Comparison of ENCODE assay signal across 16 cellular contexts in the genomic region with DNA sequence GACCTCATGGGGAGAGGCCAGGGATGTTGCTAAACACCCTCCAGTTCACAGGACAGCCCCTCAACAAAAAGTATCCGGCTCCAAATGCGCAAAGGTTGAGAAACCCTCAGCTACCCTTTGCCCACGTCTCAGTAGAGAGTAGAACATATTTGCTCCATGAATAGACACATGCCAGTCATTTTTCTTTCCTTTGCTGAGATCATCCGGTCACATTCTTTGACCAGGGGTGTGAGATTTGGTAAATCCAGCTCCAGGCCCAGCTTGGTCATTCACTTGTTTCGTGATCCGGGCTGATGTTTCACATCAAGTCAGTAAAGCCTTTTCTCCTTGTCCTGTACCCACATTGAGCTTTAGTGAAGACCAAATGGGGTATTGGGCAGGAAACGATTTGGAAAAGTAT.
"Had no signal": no experiment of that assay in that cellular context is flagged by ENCODE, and none has a peak within 500 bp of the region (broad histone marks: within the 10 kb centered on the region; RNA-seq: fewer than 3 reads in every experiment).

No MANE protein-coding gene starts in this region.

- H3K36me3 Mint-ChIP-seq: activated naive CD4-positive, alpha-beta T cell treated with anti-CD3 and anti-CD28 coated beads, Interleukin-2, amount 10 ng/mL, durations not matched to agents 7 days and 5 days had no signal

- ATAC-seq: right lobe of liver, upper lobe of right lung had no signal

- H3K4me3 ChIP-seq: colonic mucosa, right lobe of liver, spleen, stomach, testis, upper lobe of right lung had no signal

- H3K4me1 Mint-ChIP-seq: activated naive CD4-positive, alpha-beta T cell treated with anti-CD3 and anti-CD28 coated beads, Interleukin-2, amount 10 ng/mL, durations not matched to agents 7 days and 5 days; nephron progenitor cell had no signal

- DNase-seq: activated CD4-positive, alpha-beta T cell treated with anti-CD3 and anti-CD28 coated beads for 1 hour; activated CD4-positive, alpha-beta T cell treated with anti-CD3 and anti-CD28 coated beads, Interleukin-2, amount 50 U/mL, for 48 hours; activated naive CD4-positive, alpha-beta T cell treated with anti-CD3 and anti-CD28 coated beads, Interleukin-2, amount 10 ng/mL, durations not matched to agents 7 days and 5 days; activated T-cell treated with anti-CD3 and anti-CD28 coated beads, Interleukin-2, amount 50 U/mL, for 1 hour; colonic mucosa; hippocampal formation; kidney glomerular epithelial cell; nephron progenitor cell; occipital lobe; right lobe of liver; spleen; stomach; testis; upper lobe of right lung had no signal

- H3K27ac ChIP-seq: colonic mucosa, right lobe of liver, spleen, stomach, testis, upper lobe of right lung, VCaP had no signal

- H3K36me3 ChIP-seq: colonic mucosa, right lobe of liver, spleen, stomach, upper lobe of right lung had no signal

- H3K27me3 ChIP-seq: colonic mucosa, right lobe of liver, testis had no signal

- H3K9me3 ChIP-seq: colonic mucosa, right lobe of liver, testis, upper lobe of right lung had no signal

- H3K4me1 ChIP-seq: colonic mucosa, right lobe of liver, spleen, stomach, testis, upper lobe of right lung had no signal

- H3K9me3 Mint-ChIP-seq: activated T-helper 2 cell treated with anti-CD3 and anti-CD28 coated beads, Interferon-gamma antibody, Interleukin-2, Interleukin-4, amounts not matched to agents 10 μg/mL and 5 μg/mL and 100 μg/mL, durations not matched to agents 14 hours and 24 hours and 36 hours had no signal

- H3K27ac Mint-ChIP-seq: activated naive CD4-positive, alpha-beta T cell treated with anti-CD3 and anti-CD28 coated beads, Interleukin-2, amount 10 ng/mL, durations not matched to agents 7 days and 5 days; activated T-helper 2 cell treated with anti-CD3 and anti-CD28 coated beads, Interferon-gamma antibody, Interleukin-2, Interleukin-4, amounts not matched to agents 10 μg/mL and 5 μg/mL and 100 μg/mL, durations not matched to agents 14 hours and 24 hours and 36 hours; nephron progenitor cell had no signal

- H3K4me3 Mint-ChIP-seq: activated naive CD4-positive, alpha-beta T cell treated with anti-CD3 and anti-CD28 coated beads, Interleukin-2, amount 10 ng/mL, durations not matched to agents 7 days and 5 days; nephron progenitor cell had no signal
